Comparison of ENCODE assay signal across 1 cellular context in genomic region chr7:134083766-134084487, GRCh38.
TF ChIP-seq lines count a peak whose summit lies in the region.

No MANE protein-coding gene starts in this region.

TF ChIP-seq in HCT116, 20 proteins besides CTCF, POLR2A, EP300 and RAD21 (continued from another document):
- no peak for TF ChIP-seq EGR1 (IDR thresholded peaks at IDR 0.05; ENCODE audit: low read depth)
- no peak for TF ChIP-seq ELF1 (IDR thresholded peaks at IDR 0.05; ENCODE audit: borderline replicate concordance, low read depth)
- no peak for TF ChIP-seq CEBPB (IDR thresholded peaks at IDR 0.05; ENCODE audit: low read depth)
- no peak for TF ChIP-seq TCF7L2 (IDR thresholded peaks at IDR 0.05; ENCODE audit: borderline replicate concordance, extremely low read depth, insufficient read depth, insufficient read length)
- TF ChIP-seq SIN3A (IDR thresholded peaks at IDR 0.05; ENCODE audit: low read depth): no peak
- no peak for TF ChIP-seq ZNF274 (IDR thresholded peaks at IDR 0.05; ENCODE audit: low read depth, low read length)
